Comparison of ENCODE assay signal across 13 cellular contexts in the genomic region with DNA sequence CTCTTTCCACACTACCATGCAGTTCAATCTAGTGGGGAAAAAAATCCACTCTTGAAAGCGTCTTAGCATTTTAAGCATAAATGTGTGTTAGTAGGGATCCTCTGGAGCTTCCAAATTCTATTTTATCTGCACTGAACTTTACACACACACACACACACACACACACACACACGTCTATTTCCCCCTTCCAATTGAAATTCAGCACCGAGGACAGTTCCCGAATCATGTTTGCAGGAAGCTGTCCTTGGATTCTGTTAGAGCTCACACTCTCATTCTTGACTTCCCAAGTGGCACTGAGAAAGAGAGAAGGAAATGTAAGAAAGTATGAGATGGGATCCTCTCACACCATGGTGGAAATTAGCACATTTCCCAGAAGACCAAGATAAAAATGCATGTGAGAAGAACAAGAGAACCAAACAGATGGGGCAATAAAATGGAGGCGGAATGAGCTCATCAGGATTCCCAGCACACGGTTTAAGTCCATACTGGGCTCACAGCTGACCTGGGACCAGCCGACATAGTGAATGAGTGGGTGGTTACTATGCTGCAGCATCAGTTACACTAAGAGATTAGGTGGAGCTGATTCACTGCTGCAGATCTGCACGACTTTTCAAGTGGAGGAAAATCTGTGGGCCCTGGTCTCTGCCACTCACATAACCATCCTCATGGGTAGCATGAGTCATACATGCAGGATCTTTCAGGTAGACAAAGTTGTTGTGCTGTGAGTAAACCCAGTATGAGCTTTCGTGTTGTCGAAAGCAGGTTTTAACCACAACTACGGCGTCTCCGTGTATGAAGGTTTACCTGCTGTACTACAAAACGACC. TPM values are rescaled to one million over a fixed set of nuclear protein-coding genes. Genes with fewer than 3 reads are reported as not detected.
DNase-seq lines count a peak whose midpoint lies in the region; TF ChIP-seq lines count a peak whose summit lies in the region.
"Had no signal": no experiment of that assay in that cellular context is flagged by ENCODE, and none has a peak within 500 bp of the region (broad histone marks: within the 10 kb centered on the region; RNA-seq: fewer than 3 reads in every experiment).

No MANE protein-coding gene starts in this region.

- no peak overlapping the region for H3K27ac Mint-ChIP-seq in endodermal cell
- H3K27ac Mint-ChIP-seq: immature natural killer cell had no signal

- no peaks in the 10 kb centered on the region for H3K9me2 ChIP-seq in OCI-LY7 (ENCODE audit: insufficient read depth, low read length)

- CTCF ChIA-PET in OCI-LY7 (lab: Charles Lee; ENCODE audit: unreplicated experiment), result no interaction called here

- WGBS in endodermal cell (ENCODE audit: insufficient coverage in 1 of 2, insufficient read length in 1 of 2), 2 experiments, result 62 to 75% methylated on average over 11 to 14 of the region's 14 CpGs
- WGBS in smooth muscle cell (ENCODE audit: low lambda C conversion rate), result 52% methylated on average over 14 of the region's 14 CpGs
- WGBS in prostate gland, result 56% methylated on average over 14 of the region's 14 CpGs

- H3K4me3 ChIP-seq in OCI-LY7 (ENCODE audit: low read depth, low read length, poor library complexity, severe bottlenecking), result no peak overlapping the region
- no peak overlapping the region for H3K4me3 ChIP-seq in endodermal cell (ENCODE audit: low read length)
- H3K4me3 ChIP-seq in smooth muscle cell, result no peak overlapping the region
- H3K4me3 ChIP-seq in prostate gland, result no peak overlapping the region
- H3K4me3 ChIP-seq: pancreas had no signal

- no TSS peak for BruUV-seq in OCI-LY7 (replicated peaks; lab: Mats Ljungman, UMichigan)

- DNase-seq in SIG-M5 treated with dmso at 0.1 percent for 504 hours (lab: John Stamatoyannopoulos, UW; ENCODE audit: unreplicated experiment), result peak; percentile 13
- DNase-seq in SIG-M5 (lab: John Stamatoyannopoulos, UW), result no peak
- peak; percentile 27 for DNase-seq in OCI-LY7 (ENCODE audit: low spot score)
- peak; percentile 78 for DNase-seq in endodermal cell
- DNase-seq in occipital lobe (lab: John Stamatoyannopoulos, UW), result peak; percentile 38
- DNase-seq in smooth muscle cell (lab: John Stamatoyannopoulos, UW; ENCODE audit: unreplicated experiment), result no peak
- DNase-seq in prostate gland (ENCODE audit: low spot score), result no peak
- no peak for DNase-seq in activated gamma-delta T cell (lab: John Stamatoyannopoulos, UW)
- DNase-seq: activated gamma-delta T cell treated with Interleukin-2 at 50 U/mL for 16 hours; effector CD4-positive, alpha-beta T cell; immature natural killer cell; KG1; pancreas had no signal

- H3K9me3 Mint-ChIP-seq in endodermal cell, result no peaks in the 10 kb centered on the region

- no peaks in the 10 kb centered on the region for H3K36me3 ChIP-seq in OCI-LY7 (ENCODE audit: insufficient read depth, low read length)
- no peaks in the 10 kb centered on the region for H3K36me3 ChIP-seq in endodermal cell (ENCODE audit: control insufficient read depth, insufficient read depth, low read length)
- H3K36me3 ChIP-seq in smooth muscle cell (ENCODE audit: low read depth), result no peaks in the 10 kb centered on the region
- no peaks in the 10 kb centered on the region for H3K36me3 ChIP-seq in prostate gland
- H3K36me3 ChIP-seq: pancreas had no signal

- H4K20me1 ChIP-seq in OCI-LY7 (ENCODE audit: insufficient read depth, low read length), result no peaks in the 10 kb centered on the region
- no peaks in the 10 kb centered on the region for H4K20me1 ChIP-seq in smooth muscle cell (ENCODE audit: low read depth)

- H3K4me1 ChIP-seq in OCI-LY7 (ENCODE audit: insufficient read depth, low read length, poor library complexity, severe bottlenecking) (peaks cover 3% of the 10 kb centered on the region), endodermal cell (ENCODE audit: control insufficient read depth, insufficient read depth, low read length) (no peaks in the 10 kb centered on the region), smooth muscle cell (ENCODE audit: low read depth) (peaks cover 3% of the 10 kb centered on the region), prostate gland (replicated peaks) (peaks cover 3% of the 10 kb centered on the region)

- intact Hi-C loops in OCI-LY7 (cut with micrococcal nuclease; ENCODE audit: unreplicated experiment), result no loop called here
- intact Hi-C loops in prostate gland (cut with DNase I), result no loop called here

- TF ChIP-seq POLR2A in prostate gland (IDR thresholded peaks at IDR 0.05), result no peak

- H3K4me1 Mint-ChIP-seq in endodermal cell, result no peaks in the 10 kb centered on the region

- H3K27me3 ChIP-seq in endodermal cell (ENCODE audit: control insufficient read depth, insufficient read depth, low read length, poor library complexity, severe bottlenecking) (peaks cover 98% of the 10 kb centered on the region), smooth muscle cell (ENCODE audit: low read depth) (peaks cover 55% of the 10 kb centered on the region), prostate gland (replicated peaks; ENCODE audit: insufficient read depth) (no peaks in the 10 kb centered on the region)

- TF ChIP-seq CTCF in OCI-LY7 (conservative IDR thresholded peaks at IDR 0.05; ENCODE audit: low read length) (no peak), endodermal cell (conservative IDR thresholded peaks at IDR 0.05) (no peak), smooth muscle cell (IDR thresholded peaks at IDR 0.05; ENCODE audit: borderline replicate concordance, insufficient read depth, poor library complexity, severe bottlenecking) (no peak), prostate gland (IDR thresholded peaks at IDR 0.05) (no peak)

- H3K9ac ChIP-seq in endodermal cell (ENCODE audit: extremely low read depth, low read length, poor library complexity, severe bottlenecking) (no peak overlapping the region), smooth muscle cell (ENCODE audit: low read depth) (no peak overlapping the region)

- H3F3A ChIP-seq in smooth muscle cell (ENCODE audit: low read depth), result no peaks in the 10 kb centered on the region

- no peak overlapping the region for H3K4me3 Mint-ChIP-seq in endodermal cell
- H3K4me3 Mint-ChIP-seq: immature natural killer cell had no signal

- H3K9me3 ChIP-seq in OCI-LY7 (ENCODE audit: low read length), result no peaks in the 10 kb centered on the region
- no peaks in the 10 kb centered on the region for H3K9me3 ChIP-seq in endodermal cell (ENCODE audit: control insufficient read depth, low read length)
- no peaks in the 10 kb centered on the region for H3K9me3 ChIP-seq in smooth muscle cell (replicated peaks; ENCODE audit: low read depth)
- no peaks in the 10 kb centered on the region for H3K9me3 ChIP-seq in prostate gland
- H3K9me3 ChIP-seq: pancreas had no signal

- H3K4me2 ChIP-seq in OCI-LY7 (ENCODE audit: low read length) (no peak overlapping the region), smooth muscle cell (no peak overlapping the region)

- no peak overlapping the region for H2AFZ ChIP-seq in OCI-LY7 (ENCODE audit: low read length)
- no peak overlapping the region for H2AFZ ChIP-seq in smooth muscle cell (ENCODE audit: low read depth)

- H3K36me3 Mint-ChIP-seq in endodermal cell (ENCODE audit: low read depth), result no peaks in the 10 kb centered on the region

- POLR2A ChIA-PET in OCI-LY7 (lab: Charles Lee), result interaction anchor here (1.1 kb wide), 1 partner anchor 23 kb away, joined by 3 read pairs; no protein-coding TSS in a partner anchor

- H3K79me2 ChIP-seq in OCI-LY7 (ENCODE audit: insufficient read depth, low read depth, low read length), result no peaks in the 10 kb centered on the region
- no peaks in the 10 kb centered on the region for H3K79me2 ChIP-seq in smooth muscle cell (ENCODE audit: low read depth)

- peaks cover 87% of the 10 kb centered on the region for H3K27me3 Mint-ChIP-seq in endodermal cell (ENCODE audit: insufficient read depth)

- no peak overlapping the region for H3K27ac ChIP-seq in OCI-LY7 (ENCODE audit: low read depth, low read length, poor library complexity, severe bottlenecking)
- H3K27ac ChIP-seq in endodermal cell (ENCODE audit: low read depth, low read length), result no peak overlapping the region
- H3K27ac ChIP-seq in smooth muscle cell (ENCODE audit: low read depth), result no peak overlapping the region
- no peak overlapping the region for H3K27ac ChIP-seq in prostate gland
- H3K27ac ChIP-seq: pancreas had no signal

RNA-seq across cellular contexts. Expression of gene NPTX2, which starts 3.3 kb away (rescaled TPM):
- total RNA-seq in OCI-LY7 (2014; rRNA removed; shearing (Covaris generic)), result not detected in 2 replicates
- total RNA-seq in OCI-LY7 (2022), result not detected in 2 replicates
- total RNA-seq in endodermal cell, result 1 to 10 TPM in 1 of 2 donors, under 1 TPM in 1; 0.53 to 1.3 TPM
- polyA plus RNA-seq in endodermal cell (2013, experiment 1 of 2), result 19.5 TPM
- polyA plus RNA-seq in endodermal cell (2013, experiment 2 of 2), result 21.4 TPM
- 5.8 TPM for total RNA-seq in occipital lobe
- 13.8 and 20.7 TPM in 2 replicates for total RNA-seq in smooth muscle cell
- polyA plus RNA-seq in smooth muscle cell, result 14.6 and 28.6 TPM in 2 replicates
- 100 to 1,000 TPM in 1 of 2 donors, 1 to 10 TPM in 1; 5.2 to 144 TPM for total RNA-seq in prostate gland
- polyA plus RNA-seq: immature natural killer cell had no signal

Comparison
In these comparisons a context has a peak if more than half of its experiments do, and no peak if none do; other contexts are left out.
1. DNase-seq: peak in SIG-M5 treated with dmso at 0.1 percent for 504 hours (single experiment), OCI-LY7 (single experiment), endodermal cell (single experiment) and occipital lobe (single experiment); none in SIG-M5 (single experiment), smooth muscle cell (single experiment), prostate gland (single experiment) and activated gamma-delta T cell (single experiment).